In genomic region chr21:29938968-29939858, GRCh38 we compare ENCODE assay signal across 9 cellular contexts. TPM values are rescaled to one million over a fixed set of nuclear protein-coding genes. Genes with fewer than 3 reads are reported as not detected.
A peak's percentile ranks its signal among the peaks of the same experiment; 100 is the strongest.
DNase-seq lines count a peak whose midpoint lies in the region; ATAC-seq, FAIRE-seq and TF ChIP-seq lines count a peak whose summit lies in the region.
"Had no signal": no experiment of that assay in that cellular context is flagged by ENCODE, and none has a peak within 500 bp of the region (broad histone marks: within the 10 kb centered on the region; RNA-seq: fewer than 3 reads in every experiment).

No MANE protein-coding gene starts in this region.

- no peaks in the 10 kb centered on the region for H3K36me3 ChIP-seq in H7 (replicated peaks; ENCODE audit: control insufficient read depth, insufficient read depth, low read length)

- H3K4me3 Mint-ChIP-seq in WTC11: peak overlapping the region; percentile 93

- intact Hi-C loops in left ventricle myocardium superior (cut with micrococcal nuclease): no loop called here

- CTCF ChIA-PET in WTC11 (lab: Charles Lee): interaction anchor here (0.7 to 1.8 kb wide), 7 partner anchors 24 to 849 kb away, joined by 3 to 13 read pairs (median 3); no protein-coding TSS in a partner anchor

- no peaks in the 10 kb centered on the region for H3K9me3 Mint-ChIP-seq in WTC11

- POLR2A ChIA-PET in WTC11 (lab: Charles Lee): no interaction called here

- no peak overlapping the region for H3K27ac Mint-ChIP-seq in WTC11

- H3K27me3 Mint-ChIP-seq in WTC11 (ENCODE audit: low read depth): peaks cover 63% of the 10 kb centered on the region

- ATAC-seq in WTC11: peak; percentile 71
- no peak for ATAC-seq in left ventricle myocardium superior
- ATAC-seq in GM21825 (IDR thresholded peaks at IDR 0.05; ENCODE audit: unreplicated experiment): no peak

- H3K27me3 ChIP-seq in H7 (ENCODE audit: control insufficient read depth, insufficient read depth, low read length): peaks cover 51% of the 10 kb centered on the region

- peak overlapping the region; percentile 54 for H3K4me3 ChIP-seq in H7 (ENCODE audit: insufficient read depth, low read depth, low read length)

- DNase-seq in H7: peak; percentile 52
- peak; percentile 53 for DNase-seq in WTC11 (ENCODE audit: low spot score)
- peak; percentile 23 for DNase-seq in left ventricle myocardium superior
- DNase-seq in retina: peak; percentile 88
- no peak for DNase-seq in activated gamma-delta T cell treated with Interleukin-2 at 50 U/mL for 16 hours
- DNase-seq in RCC 7860 (ENCODE audit: low spot score): no peak
- no peak for DNase-seq in T-helper 9 cell
- DNase-seq: NCI-H2171 treated with DMSO at 0.1 percent for 48 hours had no signal

- no peak for TF ChIP-seq CTCF in WTC11 (IDR thresholded peaks at IDR 0.05)

- H3K4me1 Mint-ChIP-seq in WTC11: peaks cover 8% of the 10 kb centered on the region

- no peak for FAIRE-seq in RCC 7860 (lab: Jason Lieb, UNC)

- H3K36me3 Mint-ChIP-seq in WTC11: no peaks in the 10 kb centered on the region

TF ChIP-seq in WTC11, 78 proteins besides CTCF, POLR2A, EP300 and RAD21:
- TF ChIP-seq E2F1 (CRISPR knock-in tag; IDR thresholded peaks at IDR 0.05) (no peak), HMGXB4 (CRISPR knock-in tag; IDR thresholded peaks at IDR 0.05) (0 out of 2 replicates have a peak, but pooled peaks have one; percentile 48)

RNA-seq across cellular contexts. Expression of gene GRIK1, which starts 0.6 kb away (rescaled TPM):
- total RNA-seq in H7 (2014; rRNA removed; shearing (Covaris generic)): not detected in 2 replicates
- total RNA-seq in WTC11 (2021): 0.09 to 0.11 TPM in 2 of 3 replicates, not detected in the other
- not detected for total RNA-seq in left ventricle myocardium superior

Comparison
In these comparisons a context has a peak if more than half of its experiments do, and no peak if none do; other contexts are left out.
1. DNase-seq: peak in H7 (single experiment), WTC11 (single experiment), left ventricle myocardium superior (single experiment) and retina (single experiment); none in activated gamma-delta T cell treated with Interleukin-2 at 50 U/mL for 16 hours (single experiment), RCC 7860 (single experiment) and T-helper 9 cell (single experiment).